Comparison of ENCODE assay signal across 8 cellular contexts in genomic region chr16:11296706-11297491, GRCh38. TPM values are rescaled to one million over a fixed set of nuclear protein-coding genes. Genes with fewer than 3 reads are reported as not detected.
A peak's percentile ranks its signal among the peaks of the same experiment; 100 is the strongest.
DNase-seq lines count a peak whose midpoint lies in the region; ATAC-seq, FAIRE-seq and TF ChIP-seq lines count a peak whose summit lies in the region.

No MANE protein-coding gene starts in this region.

- DNase-seq in GM19239 (ENCODE audit: insufficient read length, low spot score) (no peak), omental fat pad (ENCODE audit: low spot score) (no peak), NCI-H2107 treated with DMSO at 0.1 percent for 48 hours (lab: John Stamatoyannopoulos, UW; ENCODE audit: unreplicated experiment) (no peak), adrenal gland (no peak), hepatic stellate cell (ENCODE audit: low spot score) (no peak)

- H3K9me3 ChIP-seq in duodenal mucosa (ENCODE audit: control insufficient read depth in 1 of 2, low read length in 2 of 2) (no peaks in the 10 kb centered on the region), adrenal gland (replicated peaks in 1 of 3) (no peaks in the 10 kb centered on the region)

- peak overlapping the region; percentile 38 to 65 for H3K4me3 ChIP-seq in duodenal mucosa (ENCODE audit: low read depth in 1 of 2, low read length in 2 of 2)
- H3K4me3 ChIP-seq in rectal smooth muscle tissue (ENCODE audit: low read length): peak overlapping the region; percentile 61
- H3K4me3 ChIP-seq in adrenal gland: no peak overlapping the region

- TF ChIP-seq POLR2A in adrenal gland (IDR thresholded peaks at IDR 0.05): no peak

- TF ChIP-seq CTCF in omental fat pad (IDR thresholded peaks at IDR 0.05) (no peak), adrenal gland (IDR thresholded peaks at IDR 0.05) (no peak)

- peaks cover 13% of the 10 kb centered on the region in 2 donors for H3K4me1 ChIP-seq in duodenal mucosa (ENCODE audit: control insufficient read depth in 1 of 2, insufficient read depth in 2 of 2, low read length in 2 of 2)
- peaks cover 11% of the 10 kb centered on the region for H3K4me1 ChIP-seq in rectal smooth muscle tissue (ENCODE audit: control insufficient read depth, insufficient read depth, low read length)
- H3K4me1 ChIP-seq in adrenal gland (replicated peaks in 1 of 2): peaks cover 0 to 7% of the 10 kb centered on the region in 2 donors

- ATAC-seq in HG03439 (IDR thresholded peaks at IDR 0.05; ENCODE audit: unreplicated experiment) (peak; percentile 15), omental fat pad (ENCODE audit: low FRiP score) (no peak)

- peak overlapping the region; percentile 13 to 32 for H3K9ac ChIP-seq in duodenal mucosa (ENCODE audit: low read depth in 1 of 2, low read length in 2 of 2)
- no peak overlapping the region for H3K9ac ChIP-seq in rectal smooth muscle tissue (ENCODE audit: low read length)

- H3K27me3 ChIP-seq in duodenal mucosa (ENCODE audit: control insufficient read depth in 1 of 2, insufficient read depth in 2 of 2, low read length in 2 of 2) (peaks cover 0 to 5% of the 10 kb centered on the region in 2 donors), rectal smooth muscle tissue (ENCODE audit: control insufficient read depth, insufficient read depth, low read length) (no peaks in the 10 kb centered on the region), adrenal gland (no peaks in the 10 kb centered on the region)

- intact Hi-C loops in adrenal gland (cut with DNase I): loop anchor here in 1 of 2 donors (10.0 kb wide), 1 partner anchor 52 kb away; no protein-coding TSS in a partner anchor

- H3K36me3 ChIP-seq in duodenal mucosa (ENCODE audit: control insufficient read depth in 1 of 2, insufficient read depth in 2 of 2, low read length in 2 of 2): no peaks in the 10 kb centered on the region
- H3K36me3 ChIP-seq in rectal smooth muscle tissue (ENCODE audit: control insufficient read depth, insufficient read depth, low read length): no peaks in the 10 kb centered on the region
- H3K36me3 ChIP-seq in adrenal gland (replicated peaks in 1 of 2): no peaks in the 10 kb centered on the region

- FAIRE-seq in GM19239 (lab: Jason Lieb, UNC): peak; percentile 66

- 63 to 75% (median 71%) methylated on average over 9 to 10 of the region's 10 CpGs for WGBS in adrenal gland, 4 donors

- H3K27ac ChIP-seq in duodenal mucosa (ENCODE audit: low read depth, low read length) (no peak overlapping the region), rectal smooth muscle tissue (ENCODE audit: low read depth, low read length) (no peak overlapping the region), adrenal gland (no peak overlapping the region)

RNA-seq across cellular contexts. Expression of gene PRM1, which starts 15.8 kb away (rescaled TPM):
- total RNA-seq in omental fat pad (not detected), adrenal gland (not detected)
- not detected for polyA plus RNA-seq in adrenal gland

RNA-seq across cellular contexts. Expression of gene PRM2, which starts 20.6 kb away (rescaled TPM):
- not detected for total RNA-seq in omental fat pad
- total RNA-seq in adrenal gland: not detected
- not detected for polyA plus RNA-seq in adrenal gland

RNA-seq across cellular contexts. Expression of gene PRM3, which starts 23.5 kb away (rescaled TPM):
- total RNA-seq in omental fat pad (not detected), adrenal gland (not detected)
- not detected for polyA plus RNA-seq in adrenal gland

RNA-seq across cellular contexts. Expression of gene TNP2, which starts 27.8 kb away (rescaled TPM):
- total RNA-seq in omental fat pad (not detected), adrenal gland (not detected)
- not detected for polyA plus RNA-seq in adrenal gland

RNA-seq across cellular contexts. Expression of gene SOCS1, which starts 40.9 kb away (rescaled TPM):
- total RNA-seq in omental fat pad (10 to 100 TPM in 2 of 4 donors, 1 to 10 TPM in 2; 6.5 to 26.8 (median 18.0) TPM), adrenal gland (1 to 10 TPM; 1.6 to 8.3 (median 5.1) TPM)
- polyA plus RNA-seq in adrenal gland: 10 to 100 TPM in 1 of 3 donors, 1 to 10 TPM in 1, under 1 TPM in 1; 0.53 to 11.9 (median 6.0) TPM

Comparison
In these comparisons a context has a peak if more than half of its experiments do, and no peak if none do; other contexts are left out.
1. H3K4me3 ChIP-seq: peak in duodenal mucosa (2 of 2) and rectal smooth muscle tissue (single experiment); none in adrenal gland (0 of 4).